ENCODE assay signal across 20 cellular contexts in the genomic region with DNA sequence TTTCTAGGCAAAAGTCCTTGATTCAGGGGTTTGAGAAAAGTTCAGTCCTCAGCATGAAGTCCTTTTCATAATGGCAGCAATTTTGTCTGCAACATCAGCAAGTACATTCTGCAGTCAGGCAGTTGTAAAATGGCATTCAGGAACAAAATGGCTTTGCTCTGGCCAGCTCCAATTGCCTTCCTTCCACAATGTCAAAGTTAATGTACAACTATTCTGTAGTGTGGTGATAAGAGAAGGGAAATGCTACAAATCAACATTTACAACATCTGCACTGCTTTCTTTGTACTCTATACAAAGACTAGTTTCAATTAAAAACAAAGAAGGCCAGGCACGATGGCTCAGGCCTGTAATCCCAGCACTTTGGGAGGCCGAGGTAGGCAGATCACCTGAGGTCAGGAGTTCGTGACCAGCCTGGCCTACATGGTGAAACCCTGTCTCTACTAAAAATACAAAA. TPM values are rescaled to one million over a fixed set of nuclear protein-coding genes. Genes with fewer than 3 reads are reported as not detected.
DNase-seq lines count a peak whose midpoint lies in the region; ATAC-seq and TF ChIP-seq lines count a peak whose summit lies in the region.
"Had no signal": no experiment of that assay in that cellular context is flagged by ENCODE, and none has a peak within 500 bp of the region (broad histone marks: within the 10 kb centered on the region; RNA-seq: fewer than 3 reads in every experiment).

No MANE protein-coding gene starts in this region.

- DNase-seq in natural killer cell (no peak), osteocyte (ENCODE audit: extremely low spot score, unreplicated experiment) (no peak), PC-9 (no peak), AG20443 (ENCODE audit: low spot score) (no peak), DMS 273 (lab: John Stamatoyannopoulos, UW; ENCODE audit: unreplicated experiment) (no peak)
- DNase-seq in natural killer cell treated with Interleukin-12 subunit alpha and Interleukin-12 subunit beta and Interleukin-15 and Interleukin-18, amount 100 ng/mL, for 72 hours (ENCODE audit: low spot score): no peak
- DNase-seq: CD8-positive, alpha-beta T cell; GF-D8; GOT3; Karpas-422; MM.1S; NCI-H1092 treated with DMSO at 0.1 percent for 48 hours; NCI-H1694; NCI-H2107; NCI-H2227 treated with DMSO at 0.1 percent for 48 hours; Right ventricle myocardium superior had no signal

- H3K4me2 ChIP-seq in PC-9: no peak overlapping the region
- H3K4me2 ChIP-seq: BLaER1 had no signal

- H3K4me3 Mint-ChIP-seq in natural killer cell (peak overlapping the region; percentile 59), osteocyte (ENCODE audit: unreplicated experiment) (no peak overlapping the region)
- H3K4me3 Mint-ChIP-seq in natural killer cell treated with Interleukin-12 subunit alpha and Interleukin-12 subunit beta and Interleukin-15 and Interleukin-18, amount 100 ng/mL, for 72 hours: no peak overlapping the region

- peak overlapping the region; percentile 3 for H3K27ac ChIP-seq in layer of hippocampus (ENCODE audit: low read depth, low read length)
- no peak overlapping the region for H3K27ac ChIP-seq in PC-9
- H3K27ac ChIP-seq: BLaER1 had no signal

- TF ChIP-seq CTCF in natural killer cell (IDR thresholded peaks at IDR 0.05) (no peak), osteocyte (IDR thresholded peaks at IDR 0.05) (no peak), PC-9 (conservative IDR thresholded peaks at IDR 0.05) (no peak)

- no peaks in the 10 kb centered on the region for H3K4me1 ChIP-seq in PC-9 (replicated peaks; ENCODE audit: insufficient read depth)

- no peak overlapping the region for H3K27ac Mint-ChIP-seq in natural killer cell
- no peak overlapping the region for H3K27ac Mint-ChIP-seq in natural killer cell treated with Interleukin-12 subunit alpha and Interleukin-12 subunit beta and Interleukin-15 and Interleukin-18, amount 100 ng/mL, for 72 hours
- peak overlapping the region; percentile 7 for H3K27ac Mint-ChIP-seq in osteocyte (ENCODE audit: unreplicated experiment)
- H3K27ac Mint-ChIP-seq: CD8-positive, alpha-beta T cell had no signal

- intact Hi-C loops in natural killer cell (cut with micrococcal nuclease) (no loop called here), PC-9 (cut with micrococcal nuclease; ENCODE audit: unreplicated experiment) (no loop called here)

- BruUV-seq in PC-9 (replicated peaks; lab: Mats Ljungman, UMichigan): no TSS peak

- no peaks in the 10 kb centered on the region for H3K27me3 Mint-ChIP-seq in natural killer cell (ENCODE audit: low read depth in 2 of 2)
- H3K27me3 Mint-ChIP-seq in natural killer cell treated with Interleukin-12 subunit alpha and Interleukin-12 subunit beta and Interleukin-15 and Interleukin-18, amount 100 ng/mL, for 72 hours: peaks cover 0 to 3% of the 10 kb centered on the region in 2 donors
- H3K27me3 Mint-ChIP-seq in osteocyte (ENCODE audit: unreplicated experiment): no peaks in the 10 kb centered on the region

- no peak overlapping the region for H3K4me3 ChIP-seq in PC-9
- H3K4me3 ChIP-seq: BLaER1 had no signal

- peaks cover 37 to 39% of the 10 kb centered on the region in 2 donors for H3K4me1 Mint-ChIP-seq in natural killer cell
- peaks cover 24 to 25% of the 10 kb centered on the region in 2 donors for H3K4me1 Mint-ChIP-seq in natural killer cell treated with Interleukin-12 subunit alpha and Interleukin-12 subunit beta and Interleukin-15 and Interleukin-18, amount 100 ng/mL, for 72 hours (ENCODE audit: low read depth in 2 of 2)
- peaks cover 40% of the 10 kb centered on the region for H3K4me1 Mint-ChIP-seq in osteocyte (ENCODE audit: unreplicated experiment)

- no peaks in the 10 kb centered on the region for H3K79me2 ChIP-seq in PC-9 (ENCODE audit: low read depth)

- no peaks in the 10 kb centered on the region for H3F3A ChIP-seq in PC-9 (ENCODE audit: insufficient read depth, low read depth)

- no peak overlapping the region for H2AFZ ChIP-seq in PC-9

- H3K36me3 Mint-ChIP-seq in natural killer cell (no peaks in the 10 kb centered on the region), osteocyte (ENCODE audit: unreplicated experiment) (peaks cover 3% of the 10 kb centered on the region)
- no peaks in the 10 kb centered on the region for H3K36me3 Mint-ChIP-seq in natural killer cell treated with Interleukin-12 subunit alpha and Interleukin-12 subunit beta and Interleukin-15 and Interleukin-18, amount 100 ng/mL, for 72 hours

- H3K9me2 ChIP-seq in PC-9 (ENCODE audit: insufficient read depth): no peaks in the 10 kb centered on the region

- POLR2A ChIA-PET in PC-9 (lab: Charles Lee; ENCODE audit: unreplicated experiment): no interaction called here

- no peaks in the 10 kb centered on the region for H3K9me3 ChIP-seq in PC-9 (ENCODE audit: insufficient read depth, low read depth)
- H3K9me3 ChIP-seq: BLaER1 had no signal

- ATAC-seq in natural killer cell (no peak), HG03378 (IDR thresholded peaks at IDR 0.05; ENCODE audit: unreplicated experiment) (no peak)
- no peak for ATAC-seq in natural killer cell treated with Interleukin-12 subunit alpha and Interleukin-12 subunit beta and Interleukin-15 and Interleukin-18, amount 100 ng/mL, for 72 hours
- ATAC-seq: CD8-positive, alpha-beta T cell had no signal

- H3K27me3 ChIP-seq in layer of hippocampus (ENCODE audit: control insufficient read depth, insufficient read depth, low read length): no peaks in the 10 kb centered on the region
- peaks cover 22% of the 10 kb centered on the region for H3K27me3 ChIP-seq in PC-9 (ENCODE audit: insufficient read depth, low read depth)

- H3K9me3 Mint-ChIP-seq in natural killer cell (no peaks in the 10 kb centered on the region), osteocyte (ENCODE audit: unreplicated experiment) (no peaks in the 10 kb centered on the region)
- H3K9me3 Mint-ChIP-seq in natural killer cell treated with Interleukin-12 subunit alpha and Interleukin-12 subunit beta and Interleukin-15 and Interleukin-18, amount 100 ng/mL, for 72 hours: no peaks in the 10 kb centered on the region
- H3K9me3 Mint-ChIP-seq: CD8-positive, alpha-beta T cell had no signal

- no peaks in the 10 kb centered on the region for H4K20me1 ChIP-seq in PC-9 (ENCODE audit: insufficient read depth)
- H4K20me1 ChIP-seq: BLaER1 had no signal

- CTCF ChIA-PET in PC-9 (lab: Charles Lee): no interaction called here

- H3K36me3 ChIP-seq in PC-9 (ENCODE audit: low read depth): no peaks in the 10 kb centered on the region

RNA-seq across cellular contexts. Expression of gene NEK3, which starts 1.8 kb away (rescaled TPM):
- total RNA-seq in natural killer cell: 10 to 100 TPM in 1 of 3 donors, 1 to 10 TPM in 2; 7.5 to 15.2 (median 8.8) TPM
- 1 to 10 TPM; 3.4 to 3.7 TPM for total RNA-seq in natural killer cell treated with Interleukin-12 subunit alpha and Interleukin-12 subunit beta and Interleukin-15 and Interleukin-18, amount 100 ng/mL, for 72 hours
- 19.9 and 23.6 TPM in 2 replicates for total RNA-seq in osteocyte
- 1.6 and 3.7 TPM in 2 replicates for total RNA-seq in PC-9 (2021)

RNA-seq across cellular contexts. Expression of gene NEK5, which starts 32.3 kb away (rescaled TPM):
- total RNA-seq in natural killer cell (under 1 TPM in 1 of 3 donors, not detected in 2; 0.13 TPM), osteocyte (0.40 TPM in 1 of 2 replicates, not detected in the other), PC-9 (2021) (not detected in 2 replicates)
- total RNA-seq in natural killer cell treated with Interleukin-12 subunit alpha and Interleukin-12 subunit beta and Interleukin-15 and Interleukin-18, amount 100 ng/mL, for 72 hours: not detected
- total RNA-seq: A172; CD8-positive, alpha-beta T cell had no signal
